Comparison of ENCODE assay signal across 1 cellular context in the genomic region with DNA sequence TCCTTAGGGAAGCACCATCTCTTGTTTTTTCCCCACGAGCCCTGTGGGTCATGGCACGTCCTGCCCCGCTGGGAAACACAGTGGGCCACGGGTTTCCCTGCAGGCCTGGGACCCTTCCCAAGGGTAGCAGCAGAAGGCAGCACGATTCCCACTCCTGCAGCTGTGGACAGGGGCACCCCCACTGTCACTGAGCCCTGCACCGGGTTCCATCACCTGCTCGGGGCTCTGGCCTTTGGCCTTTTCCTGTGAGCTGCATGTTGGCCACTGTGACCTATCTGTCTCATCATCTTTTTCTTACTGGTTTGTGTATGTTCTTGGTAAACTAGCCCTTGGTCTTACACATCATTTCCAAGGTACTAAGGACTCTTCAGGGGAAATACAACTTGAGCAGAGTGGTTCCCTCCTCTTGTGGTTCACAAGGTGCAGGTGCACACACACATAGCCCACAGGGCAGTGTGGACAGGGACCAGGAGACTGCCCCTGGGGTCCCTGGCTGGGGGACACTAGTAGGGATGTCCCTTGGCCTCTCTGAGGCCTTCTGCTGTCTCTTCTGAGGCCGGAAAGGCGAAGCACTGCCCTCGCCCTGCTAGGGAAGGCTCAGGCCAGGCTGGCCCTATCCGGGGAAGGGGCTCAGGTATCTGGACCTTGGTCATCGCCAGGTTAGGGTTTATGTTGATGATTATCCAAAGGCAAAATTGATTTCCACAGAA.
TF ChIP-seq lines count a peak whose summit lies in the region.

No MANE protein-coding gene starts in this region.

TF ChIP-seq in HepG2, 621 proteins besides CTCF, POLR2A, EP300 and RAD21:
- TF ChIP-seq ZNF18 (CRISPR knock-in tag; IDR thresholded peaks at IDR 0.05; ENCODE audit: insufficient replicate concordance): peak; percentile 50
- TF ChIP-seq HNF4A (CRISPR knock-in tag; IDR thresholded peaks at IDR 0.05): peak; percentile 10
- TF ChIP-seq, protein P1, sequence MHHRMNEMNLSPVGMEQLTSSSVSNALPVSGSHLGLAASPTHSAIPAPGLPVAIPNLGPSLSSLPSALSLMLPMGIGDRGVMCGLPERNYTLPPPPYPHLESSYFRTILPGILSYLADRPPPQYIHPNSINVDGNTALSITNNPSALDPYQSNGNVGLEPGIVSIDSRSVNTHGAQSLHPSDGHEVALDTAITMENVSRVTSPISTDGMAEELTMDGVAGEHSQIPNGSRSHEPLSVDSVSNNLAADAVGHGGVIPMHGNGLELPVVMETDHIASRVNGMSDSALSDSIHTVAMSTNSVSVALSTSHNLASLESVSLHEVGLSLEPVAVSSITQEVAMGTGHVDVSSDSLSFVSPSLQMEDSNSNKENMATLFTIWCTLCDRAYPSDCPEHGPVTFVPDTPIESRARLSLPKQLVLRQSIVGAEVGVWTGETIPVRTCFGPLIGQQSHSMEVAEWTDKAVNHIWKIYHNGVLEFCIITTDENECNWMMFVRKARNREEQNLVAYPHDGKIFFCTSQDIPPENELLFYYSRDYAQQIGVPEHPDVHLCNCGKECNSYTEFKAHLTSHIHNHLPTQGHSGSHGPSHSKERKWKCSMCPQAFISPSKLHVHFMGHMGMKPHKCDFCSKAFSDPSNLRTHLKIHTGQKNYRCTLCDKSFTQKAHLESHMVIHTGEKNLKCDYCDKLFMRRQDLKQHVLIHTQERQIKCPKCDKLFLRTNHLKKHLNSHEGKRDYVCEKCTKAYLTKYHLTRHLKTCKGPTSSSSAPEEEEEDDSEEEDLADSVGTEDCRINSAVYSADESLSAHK (CRISPR knock-in tag; IDR thresholded peaks at IDR 0.05; ENCODE audit: borderline replicate concordance): 0 out of 2 replicates have a peak, but pooled peaks have one; percentile 11
- TF ChIP-seq, protein P2, sequence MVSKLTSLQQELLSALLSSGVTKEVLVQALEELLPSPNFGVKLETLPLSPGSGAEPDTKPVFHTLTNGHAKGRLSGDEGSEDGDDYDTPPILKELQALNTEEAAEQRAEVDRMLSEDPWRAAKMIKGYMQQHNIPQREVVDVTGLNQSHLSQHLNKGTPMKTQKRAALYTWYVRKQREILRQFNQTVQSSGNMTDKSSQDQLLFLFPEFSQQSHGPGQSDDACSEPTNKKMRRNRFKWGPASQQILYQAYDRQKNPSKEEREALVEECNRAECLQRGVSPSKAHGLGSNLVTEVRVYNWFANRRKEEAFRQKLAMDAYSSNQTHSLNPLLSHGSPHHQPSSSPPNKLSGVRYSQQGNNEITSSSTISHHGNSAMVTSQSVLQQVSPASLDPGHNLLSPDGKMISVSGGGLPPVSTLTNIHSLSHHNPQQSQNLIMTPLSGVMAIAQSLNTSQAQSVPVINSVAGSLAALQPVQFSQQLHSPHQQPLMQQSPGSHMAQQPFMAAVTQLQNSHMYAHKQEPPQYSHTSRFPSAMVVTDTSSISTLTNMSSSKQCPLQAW (CRISPR knock-in tag; IDR thresholded peaks at IDR 0.05): 0 out of 2 replicates have a peak, but pooled peaks have one; percentile 18
- 0 out of 2 replicates have a peak, but pooled peaks have one; percentile 40 for TF ChIP-seq ZNF740 (CRISPR knock-in tag; IDR thresholded peaks at IDR 0.05)
- TF ChIP-seq ETV5 (CRISPR knock-in tag; IDR thresholded peaks at IDR 0.05; ENCODE audit: borderline replicate concordance): 0 out of 2 replicates have a peak, but pooled peaks have one; percentile 27
- no peak for TF ChIP-seq RFX3 (CRISPR knock-in tag; IDR thresholded peaks at IDR 0.05)
- TF ChIP-seq RBM22 (optimal IDR thresholded peaks at IDR 0.05; ENCODE audit: low read length): peak; percentile 14
- no peak for TF ChIP-seq ZNF335 (CRISPR knock-in tag; IDR thresholded peaks at IDR 0.05)
- 0 out of 2 replicates have a peak, but pooled peaks have one; percentile 1 for TF ChIP-seq ZFX (CRISPR knock-in tag; IDR thresholded peaks at IDR 0.05; ENCODE audit: low read depth)
- TF ChIP-seq NR2F1 (CRISPR knock-in tag; IDR thresholded peaks at IDR 0.05): peak in 1 of 2 experiments; percentile 44; a peak in 1 of 4 replicates
- no peak for TF ChIP-seq GABPA (IDR thresholded peaks at IDR 0.05; ENCODE audit: low read depth, low read length)
- no peak for TF ChIP-seq GABPA (CRISPR knock-in tag; IDR thresholded peaks at IDR 0.05; ENCODE audit: low read depth)
- TF ChIP-seq NR2F6 (IDR thresholded peaks at IDR 0.05): peak; percentile 37; the same call in 1 of the 2 replicates
- TF ChIP-seq NR2F6 (CRISPR knock-in tag; IDR thresholded peaks at IDR 0.05): peak; percentile 20; the same call in 1 of the 2 replicates
- TF ChIP-seq ZC3H4 (CRISPR knock-in tag; IDR thresholded peaks at IDR 0.05; ENCODE audit: borderline replicate concordance): peak; percentile 76
- 0 out of 2 replicates have a peak, but pooled peaks have one; percentile 12 for TF ChIP-seq BORCS8-MEF2B (CRISPR knock-in tag; IDR thresholded peaks at IDR 0.05)
